Comparison of ENCODE assay signal across 12 cellular contexts in the genomic region with DNA sequence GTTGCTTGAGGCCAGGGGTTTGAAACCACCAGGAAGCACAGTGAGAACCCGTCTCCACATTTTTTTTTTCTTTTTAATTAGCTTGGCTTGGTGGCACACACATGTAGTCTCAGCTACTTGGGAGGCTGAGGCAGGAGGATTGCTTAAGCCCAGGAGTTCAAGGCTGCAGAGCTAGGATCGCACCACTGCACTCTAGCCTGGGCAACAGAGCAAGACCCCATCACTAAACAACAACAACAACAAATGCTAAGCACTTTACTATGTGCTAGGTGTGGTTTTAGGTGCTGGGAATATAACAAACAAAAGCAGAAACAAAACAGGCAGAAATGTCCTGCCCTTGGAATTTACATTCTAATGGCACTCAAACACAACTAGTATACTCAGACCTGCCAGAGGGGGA. TPM values are rescaled to one million over a fixed set of nuclear protein-coding genes. Genes with fewer than 3 reads are reported as not detected.
"Had no signal": no experiment of that assay in that cellular context is flagged by ENCODE, and none has a peak within 500 bp of the region (broad histone marks: within the 10 kb centered on the region; RNA-seq: fewer than 3 reads in every experiment).

No MANE protein-coding gene starts in this region.

- H3K4me2 ChIP-seq: GM23338 had no signal

- H3K4me3 ChIP-seq: GM23248, GM23338, HAP-1 had no signal

- DNase-seq: GM23248, GOT3, H7, H9, HCEC 1CT, HFFc6 had no signal

- FAIRE-seq: H1, H54 had no signal

- H3K27ac ChIP-seq: GM23248 had no signal

- ATAC-seq: GM23338, HCT116 had no signal

- H3K36me3 ChIP-seq: HAP-1 had no signal

- H3K9me3 Mint-ChIP-seq: GM23338 had no signal

- H3K4me3 Mint-ChIP-seq: GM23338, H9, HFFc6 had no signal

- H3K9ac ChIP-seq: GM23248 had no signal

- H3K27ac Mint-ChIP-seq: GM23338, HFFc6 had no signal

- H3K4me1 Mint-ChIP-seq: GM23338 had no signal

- H3K4me1 ChIP-seq: HAP-1 had no signal

- H2AFZ ChIP-seq: GM23248, GM23338 had no signal

- H3K9me3 ChIP-seq: HAP-1 had no signal

RNA-seq across cellular contexts. Expression of a gene that starts 51.3 kb away (rescaled TPM):
- total RNA-seq: H4, HFFc6 had no signal
- polyA plus RNA-seq: GM23248 had no signal

RNA-seq across cellular contexts. Expression of a gene that starts 58.7 kb away (rescaled TPM):
- total RNA-seq: GM23248, HFFc6 had no signal
- polyA plus RNA-seq: GM23248 had no signal
